Comparison of ENCODE assay signal across 10 cellular contexts in genomic region chr6:46044876-46045617, GRCh38. TPM values are rescaled to one million over a fixed set of nuclear protein-coding genes. Genes with fewer than 3 reads are reported as not detected.
DNase-seq lines count a peak whose midpoint lies in the region; ATAC-seq, FAIRE-seq and TF ChIP-seq lines count a peak whose summit lies in the region.
"Had no signal": no experiment of that assay in that cellular context is flagged by ENCODE, and none has a peak within 500 bp of the region (broad histone marks: within the 10 kb centered on the region; RNA-seq: fewer than 3 reads in every experiment).

No MANE protein-coding gene starts in this region.

- no peaks in the 10 kb centered on the region for H4K20me1 ChIP-seq in neural progenitor cell (ENCODE audit: low read depth)

- no peak overlapping the region for H3K27ac Mint-ChIP-seq in activated CD4-positive, alpha-beta memory T cell treated with anti-CD3 and anti-CD28 coated beads for 36 hours
- H3K27ac Mint-ChIP-seq in activated CD4-positive, alpha-beta memory T cell treated with anti-CD3 and anti-CD28 coated beads, Interleukin-2, amount 10 ng/mL, durations not matched to agents 7 days and 5 days, result no peak overlapping the region
- no peak overlapping the region for H3K27ac Mint-ChIP-seq in activated naive CD8-positive, alpha-beta T cell treated with anti-CD3 and anti-CD28 coated beads for 36 hours
- H3K27ac Mint-ChIP-seq in neural progenitor cell, result no peak overlapping the region
- H3K27ac Mint-ChIP-seq: natural killer cell had no signal

- no peak overlapping the region for H3K9ac ChIP-seq in neural progenitor cell

- CTCF ChIA-PET in activated CD4-positive, alpha-beta memory T cell treated with anti-CD3 and anti-CD28 coated beads for 36 hours (lab: Charles Lee), result interaction anchor here (0.8 to 1.7 kb wide), 5 partner anchors 10 to 365 kb away, joined by 3 to 7 read pairs (median 4); no protein-coding TSS in a partner anchor
- CTCF ChIA-PET in activated CD4-positive, alpha-beta memory T cell treated with anti-CD3 and anti-CD28 coated beads, Interleukin-2, amount 10 ng/mL, durations not matched to agents 7 days and 5 days (lab: Charles Lee), result no interaction called here

- no peak for ATAC-seq in HG03045 (IDR thresholded peaks at IDR 0.05; ENCODE audit: unreplicated experiment)
- ATAC-seq: natural killer cell had no signal

- H3K4me2 ChIP-seq in neural progenitor cell, result no peak overlapping the region

- peaks cover 0 to 11% (median 8%) of the 10 kb centered on the region in 4 donors for H3K4me1 ChIP-seq in tibial artery
- H3K4me1 ChIP-seq in neural progenitor cell, result peaks cover 3% of the 10 kb centered on the region

- no peaks in the 10 kb centered on the region for H3F3A ChIP-seq in neural progenitor cell (ENCODE audit: low read depth)

- H3K27me3 Mint-ChIP-seq in activated CD4-positive, alpha-beta memory T cell treated with anti-CD3 and anti-CD28 coated beads for 36 hours, result peaks cover 1% of the 10 kb centered on the region
- H3K27me3 Mint-ChIP-seq in activated CD4-positive, alpha-beta memory T cell treated with anti-CD3 and anti-CD28 coated beads, Interleukin-2, amount 10 ng/mL, durations not matched to agents 7 days and 5 days, result no peaks in the 10 kb centered on the region
- H3K27me3 Mint-ChIP-seq in activated naive CD8-positive, alpha-beta T cell treated with anti-CD3 and anti-CD28 coated beads for 36 hours, result peaks cover 5% of the 10 kb centered on the region
- peaks cover 4% of the 10 kb centered on the region for H3K27me3 Mint-ChIP-seq in neural progenitor cell (ENCODE audit: insufficient read depth, low read depth)

- H3K27me3 ChIP-seq in tibial artery (no peaks in the 10 kb centered on the region), neural progenitor cell (no peaks in the 10 kb centered on the region)

- FAIRE-seq in islet of Langerhans (lab: Jason Lieb, UNC), result peak; percentile 69

- H3K27ac ChIP-seq in tibial artery (peak overlapping the region; percentile 31 to 52), neural progenitor cell (no peak overlapping the region)

- no peaks in the 10 kb centered on the region for H3K9me3 Mint-ChIP-seq in activated CD4-positive, alpha-beta memory T cell treated with anti-CD3 and anti-CD28 coated beads for 36 hours
- no peaks in the 10 kb centered on the region for H3K9me3 Mint-ChIP-seq in activated CD4-positive, alpha-beta memory T cell treated with anti-CD3 and anti-CD28 coated beads, Interleukin-2, amount 10 ng/mL, durations not matched to agents 7 days and 5 days
- no peaks in the 10 kb centered on the region for H3K9me3 Mint-ChIP-seq in activated naive CD8-positive, alpha-beta T cell treated with anti-CD3 and anti-CD28 coated beads for 36 hours
- no peaks in the 10 kb centered on the region for H3K9me3 Mint-ChIP-seq in neural progenitor cell
- H3K9me3 Mint-ChIP-seq: natural killer cell had no signal

- DNase-seq in activated CD4-positive, alpha-beta memory T cell treated with anti-CD3 and anti-CD28 coated beads for 36 hours, result peak; percentile 52
- no peak for DNase-seq in activated CD4-positive, alpha-beta memory T cell treated with anti-CD3 and anti-CD28 coated beads, Interleukin-2, amount 10 ng/mL, durations not matched to agents 7 days and 5 days
- DNase-seq in activated naive CD8-positive, alpha-beta T cell treated with anti-CD3 and anti-CD28 coated beads for 36 hours, result peak; percentile 3
- DNase-seq in tibial artery (peak; percentile 81 to 84), iPS-NIHi11 (ENCODE audit: low spot score) (no peak), neural progenitor cell (ENCODE audit: low spot score) (no peak)
- DNase-seq: DMS79 treated with DMSO at 0.1 percent for 48 hours, natural killer cell had no signal

- H3K36me3 ChIP-seq in tibial artery, result no peaks in the 10 kb centered on the region
- no peaks in the 10 kb centered on the region for H3K36me3 ChIP-seq in neural progenitor cell

- H3K4me3 ChIP-seq in tibial artery (no peak overlapping the region), neural progenitor cell (no peak overlapping the region)

- H3K79me2 ChIP-seq in neural progenitor cell (ENCODE audit: low read depth), result no peaks in the 10 kb centered on the region

- no peaks in the 10 kb centered on the region for H3K9me3 ChIP-seq in tibial artery
- H3K9me3 ChIP-seq in neural progenitor cell (ENCODE audit: low read depth), result no peaks in the 10 kb centered on the region

- intact Hi-C loops in activated CD4-positive, alpha-beta memory T cell treated with anti-CD3 and anti-CD28 coated beads for 36 hours (cut with micrococcal nuclease), result loop anchor here (1.0 to 10.0 kb wide), 3 partner anchors 8 to 80 kb away; partner anchors contain the start of gene ENPP4
- intact Hi-C loops in tibial artery (cut with DNase I; ENCODE audit: low total_unique reads), result no loop called here

- no peak overlapping the region for H3K4me3 Mint-ChIP-seq in activated CD4-positive, alpha-beta memory T cell treated with anti-CD3 and anti-CD28 coated beads for 36 hours
- no peak overlapping the region for H3K4me3 Mint-ChIP-seq in activated CD4-positive, alpha-beta memory T cell treated with anti-CD3 and anti-CD28 coated beads, Interleukin-2, amount 10 ng/mL, durations not matched to agents 7 days and 5 days
- H3K4me3 Mint-ChIP-seq in activated naive CD8-positive, alpha-beta T cell treated with anti-CD3 and anti-CD28 coated beads for 36 hours, result no peak overlapping the region
- no peak overlapping the region for H3K4me3 Mint-ChIP-seq in neural progenitor cell
- H3K4me3 Mint-ChIP-seq: natural killer cell had no signal

- H3K36me3 Mint-ChIP-seq in activated CD4-positive, alpha-beta memory T cell treated with anti-CD3 and anti-CD28 coated beads for 36 hours, result no peaks in the 10 kb centered on the region
- no peaks in the 10 kb centered on the region for H3K36me3 Mint-ChIP-seq in activated CD4-positive, alpha-beta memory T cell treated with anti-CD3 and anti-CD28 coated beads, Interleukin-2, amount 10 ng/mL, durations not matched to agents 7 days and 5 days (ENCODE audit: low read depth)
- no peaks in the 10 kb centered on the region for H3K36me3 Mint-ChIP-seq in activated naive CD8-positive, alpha-beta T cell treated with anti-CD3 and anti-CD28 coated beads for 36 hours
- no peaks in the 10 kb centered on the region for H3K36me3 Mint-ChIP-seq in neural progenitor cell
- H3K36me3 Mint-ChIP-seq: natural killer cell had no signal

- TF ChIP-seq CTCF in tibial artery (IDR thresholded peaks at IDR 0.05) (no peak), neural progenitor cell (IDR thresholded peaks at IDR 0.05) (no peak)

- no peak overlapping the region for H2AFZ ChIP-seq in neural progenitor cell (replicated peaks)

- H3K4me1 Mint-ChIP-seq in activated CD4-positive, alpha-beta memory T cell treated with anti-CD3 and anti-CD28 coated beads for 36 hours (ENCODE audit: low read depth), result peaks cover 13% of the 10 kb centered on the region
- peaks cover 4% of the 10 kb centered on the region for H3K4me1 Mint-ChIP-seq in activated CD4-positive, alpha-beta memory T cell treated with anti-CD3 and anti-CD28 coated beads, Interleukin-2, amount 10 ng/mL, durations not matched to agents 7 days and 5 days
- peaks cover 5% of the 10 kb centered on the region for H3K4me1 Mint-ChIP-seq in activated naive CD8-positive, alpha-beta T cell treated with anti-CD3 and anti-CD28 coated beads for 36 hours
- peaks cover 9% of the 10 kb centered on the region for H3K4me1 Mint-ChIP-seq in neural progenitor cell
- H3K4me1 Mint-ChIP-seq: natural killer cell had no signal

- POLR2A ChIA-PET in activated CD4-positive, alpha-beta memory T cell treated with anti-CD3 and anti-CD28 coated beads for 36 hours (lab: Charles Lee), result no interaction called here
- POLR2A ChIA-PET in activated CD4-positive, alpha-beta memory T cell treated with anti-CD3 and anti-CD28 coated beads, Interleukin-2, amount 10 ng/mL, durations not matched to agents 7 days and 5 days (lab: Charles Lee), result no interaction called here

RNA-seq across cellular contexts. Expression of gene CLIC5, which starts 29.4 kb away (rescaled TPM):
- 1 to 10 TPM; 8.0 to 8.5 TPM for total RNA-seq in activated CD4-positive, alpha-beta memory T cell treated with anti-CD3 and anti-CD28 coated beads for 36 hours
- total RNA-seq in activated CD4-positive, alpha-beta memory T cell treated with anti-CD3 and anti-CD28 coated beads, Interleukin-2, amount 10 ng/mL, durations not matched to agents 7 days and 5 days, result 1 to 10 TPM; 7.4 to 8.4 TPM
- under 1 TPM; 0.50 to 0.74 TPM for total RNA-seq in activated naive CD8-positive, alpha-beta T cell treated with anti-CD3 and anti-CD28 coated beads for 36 hours
- total RNA-seq in neural progenitor cell (ENCODE audit: low replicate concordance), result 0.06 TPM in 1 of 2 replicates, not detected in the other

Comparison
In these comparisons a context has a peak if more than half of its experiments do, and no peak if none do; other contexts are left out.
1. DNase-seq: peak in activated CD4-positive, alpha-beta memory T cell treated with anti-CD3 and anti-CD28 coated beads for 36 hours (single experiment), activated naive CD8-positive, alpha-beta T cell treated with anti-CD3 and anti-CD28 coated beads for 36 hours (single experiment) and tibial artery (2 of 2); none in activated CD4-positive, alpha-beta memory T cell treated with anti-CD3 and anti-CD28 coated beads, Interleukin-2, amount 10 ng/mL, durations not matched to agents 7 days and 5 days (single experiment), iPS-NIHi11 (single experiment) and neural progenitor cell (single experiment).